Comparison of ENCODE assay signal across 12 cellular contexts in the genomic region with DNA sequence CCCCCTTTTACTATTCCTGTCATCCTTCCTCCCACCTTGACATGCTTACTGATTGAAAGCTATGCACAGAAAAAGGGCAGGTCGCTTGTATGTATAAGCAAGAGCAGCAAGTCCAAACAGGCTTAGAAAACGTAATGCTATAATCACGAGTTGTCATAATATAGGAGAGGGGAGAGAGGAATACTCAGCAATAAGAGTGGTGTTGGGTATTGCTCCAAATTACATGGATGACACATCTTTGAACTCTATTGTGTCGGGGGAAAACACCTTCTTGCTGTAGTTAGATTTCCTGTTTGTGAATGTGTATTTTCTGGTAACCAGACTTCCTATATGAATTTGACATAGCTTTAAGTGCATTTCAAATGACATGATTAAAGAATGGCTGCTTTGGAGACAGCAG. TPM values are rescaled to one million over a fixed set of nuclear protein-coding genes. Genes with fewer than 3 reads are reported as not detected.
DNase-seq lines count a peak whose midpoint lies in the region; ATAC-seq, FAIRE-seq and TF ChIP-seq lines count a peak whose summit lies in the region.
"Had no signal": no experiment of that assay in that cellular context is flagged by ENCODE, and none has a peak within 500 bp of the region (broad histone marks: within the 10 kb centered on the region; RNA-seq: fewer than 3 reads in every experiment).

No MANE protein-coding gene starts in this region.

- dilution Hi-C loops in endothelial cell of umbilical vein (cut with MboI; ENCODE audit: extremely low pct_ligation_motif_present, low sequenced_read_pairs): no loop called here

- no peak for TF ChIP-seq CTCF in endothelial cell of umbilical vein (IDR thresholded peaks at IDR 0.05; ENCODE audit: extremely low read depth in 1 of 2, insufficient read depth in 1 of 2, low read depth in 1 of 2, low read length in 2 of 2)
- TF ChIP-seq CTCF in Peyer's patch (IDR thresholded peaks at IDR 0.05): no peak
- TF ChIP-seq CTCF in esophagus muscularis mucosa (IDR thresholded peaks at IDR 0.05): no peak

- no peaks in the 10 kb centered on the region for H3K27me3 ChIP-seq in endothelial cell of umbilical vein (ENCODE audit: control insufficient read depth in 2 of 2, insufficient read depth in 2 of 2, low read length in 2 of 2)
- no peaks in the 10 kb centered on the region for H3K27me3 ChIP-seq in Peyer's patch
- H3K27me3 ChIP-seq in esophagus muscularis mucosa: no peaks in the 10 kb centered on the region

- WGBS in esophagus muscularis mucosa: 76% methylated on average over 4 of the region's 4 CpGs

- TF ChIP-seq EP300 in esophagus muscularis mucosa (IDR thresholded peaks at IDR 0.05): no peak

- no peak for TF ChIP-seq POLR2A in endothelial cell of umbilical vein (IDR thresholded peaks at IDR 0.05; ENCODE audit: low read depth, low read length)
- TF ChIP-seq POLR2A in Peyer's patch (IDR thresholded peaks at IDR 0.05): no peak
- TF ChIP-seq POLR2A in esophagus muscularis mucosa (IDR thresholded peaks at IDR 0.05; ENCODE audit: low read depth): no peak

- DNase-seq in endothelial cell of umbilical vein (ENCODE audit: low read depth, low spot score): peak; percentile 84
- no peak for DNase-seq in stimulated activated CD4-positive, alpha-beta T cell treated with anti-CD3 and anti-CD28 coated beads, Interleukin-1b, Interleukin-23, amount 100 ng/mL, for 48 hours
- no peak for DNase-seq in Peyer's patch
- DNase-seq in esophagus muscularis mucosa (ENCODE audit: extremely low spot score): no peak
- DNase-seq in EL: no peak
- DNase-seq: activated CD4-positive, CD25-positive, alpha-beta regulatory T cell; aorta; left ventricle myocardium inferior had no signal

- peak overlapping the region; percentile 73 for H3K27ac ChIP-seq in endothelial cell of umbilical vein (ENCODE audit: insufficient read depth, low read depth, low read length)
- H3K27ac ChIP-seq in Peyer's patch: no peak overlapping the region
- H3K27ac ChIP-seq in esophagus muscularis mucosa (replicated peaks in 1 of 4): no peak overlapping the region
- H3K27ac ChIP-seq: KMS-11, left ventricle myocardium inferior had no signal

- ATAC-seq in GM18499 (IDR thresholded peaks at IDR 0.05; ENCODE audit: insufficient read depth, unreplicated experiment) (peak; percentile 44), GM21515 (IDR thresholded peaks at IDR 0.05; ENCODE audit: unreplicated experiment) (peak; percentile 52), HG03354 (IDR thresholded peaks at IDR 0.05; ENCODE audit: poor library complexity, severe bottlenecking, unreplicated experiment) (peak; percentile 50)

- peak overlapping the region; percentile 22 for H3K9ac ChIP-seq in endothelial cell of umbilical vein (replicated peaks; ENCODE audit: extremely low read depth, insufficient read depth, low read length)
- H3K9ac ChIP-seq: KMS-11 had no signal

- peak; percentile 77 for FAIRE-seq in endothelial cell of umbilical vein (lab: Jason Lieb, UNC)

- H3K79me2 ChIP-seq in endothelial cell of umbilical vein (ENCODE audit: control insufficient read depth, insufficient read depth, low read length): peaks cover 70% of the 10 kb centered on the region

- intact Hi-C loops in endothelial cell of umbilical vein (cut with micrococcal nuclease) (loop anchor here (1.0 to 10.0 kb wide), 3 partner anchors 9 to 465 kb away; a partner anchor contains a TSS), esophagus muscularis mucosa (cut with DNase I) (no loop called here)

- H3K4me3 ChIP-seq in endothelial cell of umbilical vein (replicated peaks in 1 of 3; ENCODE audit: insufficient read depth in 1 of 3, low read depth in 1 of 3, low read length in 3 of 3): no peak overlapping the region
- no peak overlapping the region for H3K4me3 ChIP-seq in Peyer's patch
- no peak overlapping the region for H3K4me3 ChIP-seq in esophagus muscularis mucosa
- H3K4me3 ChIP-seq: left ventricle myocardium inferior had no signal

- BruUV-seq in endothelial cell of umbilical vein (replicated peaks; lab: Mats Ljungman, UMichigan): no TSS peak

- no peaks in the 10 kb centered on the region for H4K20me1 ChIP-seq in endothelial cell of umbilical vein (replicated peaks; ENCODE audit: control insufficient read depth, extremely low read depth, insufficient read depth, low read length)

- no peaks in the 10 kb centered on the region for H3K9me1 ChIP-seq in endothelial cell of umbilical vein (replicated peaks; ENCODE audit: control insufficient read depth, extremely low read depth, insufficient read depth, low read length)

- no peak overlapping the region for H2AFZ ChIP-seq in endothelial cell of umbilical vein (ENCODE audit: low read depth, low read length)

- CTCF ChIA-PET in endothelial cell of umbilical vein (lab: Charles Lee): interaction anchor here (0.9 to 10.4 kb wide), 8 partner anchors 8 to 107 kb away, joined by 3 to 113 read pairs (median 4); a partner anchor contains a TSS

- POLR2A ChIA-PET in endothelial cell of umbilical vein (lab: Charles Lee): no interaction called here

- no peaks in the 10 kb centered on the region for H3K9me3 ChIP-seq in endothelial cell of umbilical vein (replicated peaks; ENCODE audit: control insufficient read depth, insufficient read depth, low read length)
- H3K9me3 ChIP-seq in Peyer's patch: no peaks in the 10 kb centered on the region
- no peaks in the 10 kb centered on the region for H3K9me3 ChIP-seq in esophagus muscularis mucosa
- H3K9me3 ChIP-seq: left ventricle myocardium inferior had no signal

- peak overlapping the region; percentile 33 for H3K4me2 ChIP-seq in endothelial cell of umbilical vein (ENCODE audit: insufficient read depth, low read length)
- H3K4me2 ChIP-seq: KMS-11 had no signal

- H3K36me3 ChIP-seq in endothelial cell of umbilical vein (ENCODE audit: control insufficient read depth in 2 of 2, extremely low read depth in 1 of 2, insufficient read depth in 2 of 2, low read length in 2 of 2) (no peaks in the 10 kb centered on the region), Peyer's patch (no peaks in the 10 kb centered on the region), esophagus muscularis mucosa (no peaks in the 10 kb centered on the region)
- H3K36me3 ChIP-seq: left ventricle myocardium inferior had no signal

- H3K4me1 ChIP-seq in endothelial cell of umbilical vein (ENCODE audit: control insufficient read depth, extremely low read depth, insufficient read depth, low read length): peaks cover 35% of the 10 kb centered on the region
- H3K4me1 ChIP-seq in Peyer's patch: no peaks in the 10 kb centered on the region
- H3K4me1 ChIP-seq in esophagus muscularis mucosa: no peaks in the 10 kb centered on the region
- H3K4me1 ChIP-seq: left ventricle myocardium inferior had no signal

TF ChIP-seq in endothelial cell of umbilical vein, 7 proteins besides CTCF, POLR2A, EP300 and RAD21:
- TF ChIP-seq FOS (IDR thresholded peaks at IDR 0.05; ENCODE audit: borderline replicate concordance, insufficient read depth, low read length) (peak; percentile 39), EZH2 (IDR thresholded peaks at IDR 0.05; ENCODE audit: borderline replicate concordance, low read depth, low read length, severe bottlenecking) (no peak), JUN (IDR thresholded peaks at IDR 0.05; ENCODE audit: borderline replicate concordance, insufficient read depth, insufficient read length, low read depth) (peak; percentile 66), POLR2AphosphoS5 (IDR thresholded peaks at IDR 0.05; ENCODE audit: insufficient read depth, low read depth, low read length) (peak; percentile 22), MYC (IDR thresholded peaks at IDR 0.05; ENCODE audit: low read depth, low read length) (no peak)
- TF ChIP-seq, protein P1, sequence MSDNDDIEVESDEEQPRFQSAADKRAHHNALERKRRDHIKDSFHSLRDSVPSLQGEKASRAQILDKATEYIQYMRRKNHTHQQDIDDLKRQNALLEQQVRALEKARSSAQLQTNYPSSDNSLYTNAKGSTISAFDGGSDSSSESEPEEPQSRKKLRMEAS (IDR thresholded peaks at IDR 0.05; ENCODE audit: insufficient read depth, insufficient read length): no peak

RNA-seq across cellular contexts. Expression of a gene that starts 7.5 kb away (rescaled TPM):
- total RNA-seq in endothelial cell of umbilical vein (44.5 and 52.0 TPM in 2 replicates), Peyer's patch (10 to 100 TPM in 3 of 4 donors, 1 to 10 TPM in 1; 2.5 to 34.0 (median 23.6) TPM), esophagus muscularis mucosa (10 to 100 TPM; 12.0 to 27.2 (median 15.7) TPM)
- polyA plus RNA-seq in endothelial cell of umbilical vein: 17.3 and 21.1 TPM in 2 replicates
- 14.8 and 15.4 TPM in 2 replicates for polyA plus RNA-seq in endothelial cell of umbilical vein (2011; cell fraction: cytosol; rRNA removed)
- polyA plus RNA-seq in endothelial cell of umbilical vein (2011; cell fraction: nucleus; rRNA removed): 22.6 and 27.7 TPM in 2 replicates
- polyA plus RNA-seq in endothelial cell of umbilical vein (2012): 25.9 and 41.7 TPM in 2 replicates
- polyA minus RNA-seq in endothelial cell of umbilical vein: 124 and 136 TPM in 2 replicates
- polyA minus RNA-seq in endothelial cell of umbilical vein (2011; cell fraction: cytosol; rRNA and poly(A)+ RNA removed): 60.3 TPM
- 95.6 and 142 TPM in 2 replicates for polyA minus RNA-seq in endothelial cell of umbilical vein (2011; cell fraction: nucleus; rRNA and poly(A)+ RNA removed)
